In the genomic region with DNA sequence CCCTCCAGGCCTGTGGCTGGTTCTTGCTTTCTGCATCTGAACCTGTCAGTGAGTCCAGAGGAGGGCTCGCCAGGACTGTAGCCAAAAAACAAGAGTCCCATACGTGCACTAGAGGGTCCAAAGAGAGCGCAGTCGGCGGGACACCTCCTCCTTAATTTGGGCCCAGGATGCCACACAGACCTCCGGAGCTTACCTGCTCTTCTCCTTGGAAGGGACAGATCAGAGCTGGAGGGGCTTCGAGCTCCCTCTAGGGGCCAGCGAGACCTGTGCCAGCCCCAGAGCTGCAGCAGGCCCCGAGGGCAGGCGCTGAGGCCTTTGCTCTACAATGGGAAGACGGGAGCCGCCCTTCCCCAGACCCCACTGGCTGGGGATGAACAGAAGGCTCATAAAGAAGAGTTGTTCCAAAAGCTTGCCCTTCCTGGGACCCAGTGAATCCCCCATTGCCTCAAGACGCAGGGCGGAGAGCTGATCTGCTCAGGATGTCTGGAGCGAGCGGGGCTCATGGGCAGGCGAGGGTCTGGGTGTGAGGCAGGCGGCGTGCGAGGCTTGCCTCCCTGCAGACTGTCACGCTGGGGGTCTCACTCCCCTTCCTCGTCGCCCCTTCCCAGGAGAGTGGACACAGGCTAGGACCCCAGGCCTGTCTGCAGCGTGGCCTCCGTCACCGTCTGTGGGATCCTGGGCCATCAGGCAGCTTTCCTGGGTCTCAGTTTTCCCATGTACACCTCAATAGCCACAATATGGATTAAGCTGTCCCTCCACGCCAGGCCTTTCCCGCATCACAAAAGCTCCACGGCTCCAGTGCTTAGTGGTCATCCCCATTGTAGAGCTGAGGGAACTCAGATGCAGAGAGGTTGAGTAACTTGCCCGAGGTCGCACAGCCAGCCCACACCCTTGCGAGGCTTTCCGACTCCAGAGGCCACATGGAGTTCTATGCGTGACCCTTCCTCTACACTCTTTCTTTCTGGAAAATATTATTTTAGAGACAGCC, we compare ENCODE assay signal across 9 cellular contexts. TPM values are rescaled to one million over a fixed set of nuclear protein-coding genes. Genes with fewer than 3 reads are reported as not detected.
DNase-seq lines count a peak whose midpoint lies in the region; ATAC-seq and TF ChIP-seq lines count a peak whose summit lies in the region.
"Had no signal": no experiment of that assay in that cellular context is flagged by ENCODE, and none has a peak within 500 bp of the region (broad histone marks: within the 10 kb centered on the region; RNA-seq: fewer than 3 reads in every experiment).

No MANE protein-coding gene starts in this region.

- H3K79me2 ChIP-seq in Karpas-422 (ENCODE audit: low read length): no peaks in the 10 kb centered on the region

- no peaks in the 10 kb centered on the region for H3K36me3 Mint-ChIP-seq in activated CD4-positive, alpha-beta memory T cell treated with anti-CD3 and anti-CD28 coated beads, Interleukin-2, amount 10 ng/mL, durations not matched to agents 7 days and 5 days (ENCODE audit: low read depth)
- H3K36me3 Mint-ChIP-seq in nephron (ENCODE audit: low read depth): peaks cover 4% of the 10 kb centered on the region

- no peaks in the 10 kb centered on the region for H3K9me2 ChIP-seq in Karpas-422 (replicated peaks; ENCODE audit: insufficient read depth, low read length)

- H3K9me3 Mint-ChIP-seq in activated CD4-positive, alpha-beta memory T cell treated with anti-CD3 and anti-CD28 coated beads, Interleukin-2, amount 10 ng/mL, durations not matched to agents 7 days and 5 days: peaks cover 3% of the 10 kb centered on the region
- peaks cover 16% of the 10 kb centered on the region for H3K9me3 Mint-ChIP-seq in nephron

- ATAC-seq in esophagus mucosa: no peak

- peak; percentile 80 for DNase-seq in G401 (ENCODE audit: low spot score)
- peak; percentile 73 for DNase-seq in Karpas-422
- peak; percentile 15 for DNase-seq in activated CD4-positive, alpha-beta memory T cell treated with anti-CD3 and anti-CD28 coated beads, Interleukin-2, amount 10 ng/mL, durations not matched to agents 7 days and 5 days
- no peak for DNase-seq in NCI-H446 treated with DMSO at 0.1 percent for 48 hours (lab: John Stamatoyannopoulos, UW)
- DNase-seq in hepatic stellate cell (ENCODE audit: low spot score): no peak

- POLR2A ChIA-PET in activated CD4-positive, alpha-beta memory T cell treated with anti-CD3 and anti-CD28 coated beads, Interleukin-2, amount 10 ng/mL, durations not matched to agents 7 days and 5 days (lab: Charles Lee): no interaction called here

- H3K9me3 ChIP-seq in Karpas-422 (ENCODE audit: low read length): peaks cover 4% of the 10 kb centered on the region; the same call in 1 of the 2 replicates

- no peak overlapping the region for H3K27ac Mint-ChIP-seq in activated CD4-positive, alpha-beta memory T cell treated with anti-CD3 and anti-CD28 coated beads, Interleukin-2, amount 10 ng/mL, durations not matched to agents 7 days and 5 days
- H3K27ac Mint-ChIP-seq in nephron: no peak overlapping the region

- H3K36me3 ChIP-seq in Karpas-422 (ENCODE audit: insufficient read depth, low read length): no peaks in the 10 kb centered on the region

- H3K27me3 Mint-ChIP-seq in activated CD4-positive, alpha-beta memory T cell treated with anti-CD3 and anti-CD28 coated beads, Interleukin-2, amount 10 ng/mL, durations not matched to agents 7 days and 5 days: no peaks in the 10 kb centered on the region
- peaks cover 21% of the 10 kb centered on the region for H3K27me3 Mint-ChIP-seq in nephron (ENCODE audit: low read depth)

- no peak overlapping the region for H3K9ac ChIP-seq in Karpas-422 (ENCODE audit: low read length)

- peak; percentile 56 to 66 (median 58) for TF ChIP-seq CTCF in nephron (IDR thresholded peaks at IDR 0.05; ENCODE audit: unreplicated experiment in 3 of 3)

- H3K4me1 ChIP-seq in Karpas-422 (ENCODE audit: low read length): no peaks in the 10 kb centered on the region

- H3K4me1 Mint-ChIP-seq in activated CD4-positive, alpha-beta memory T cell treated with anti-CD3 and anti-CD28 coated beads, Interleukin-2, amount 10 ng/mL, durations not matched to agents 7 days and 5 days: no peaks in the 10 kb centered on the region
- no peaks in the 10 kb centered on the region for H3K4me1 Mint-ChIP-seq in nephron

- H3K4me3 ChIP-seq in Karpas-422 (ENCODE audit: low read length): no peak overlapping the region
- H3K4me3 ChIP-seq: skin epidermis had no signal

- H2AFZ ChIP-seq in Karpas-422 (ENCODE audit: low read length): no peak overlapping the region

- H3K27me3 ChIP-seq in Karpas-422 (ENCODE audit: low read length): no peaks in the 10 kb centered on the region

- no peaks in the 10 kb centered on the region for H4K20me1 ChIP-seq in Karpas-422 (ENCODE audit: insufficient read depth, low read depth, low read length)

- H3K4me2 ChIP-seq in Karpas-422 (ENCODE audit: low read depth, low read length, poor library complexity, severe bottlenecking): no peak overlapping the region

- no peak overlapping the region for H3K4me3 Mint-ChIP-seq in activated CD4-positive, alpha-beta memory T cell treated with anti-CD3 and anti-CD28 coated beads, Interleukin-2, amount 10 ng/mL, durations not matched to agents 7 days and 5 days
- H3K4me3 Mint-ChIP-seq in nephron: no peak overlapping the region

- no peak overlapping the region for H3K27ac ChIP-seq in Karpas-422 (ENCODE audit: low read length)
- H3K27ac ChIP-seq: skin epidermis had no signal

- in situ Hi-C loops in G401 (cut with HindIII; ENCODE audit: low sequenced_read_pairs): no loop called here

- CTCF ChIA-PET in activated CD4-positive, alpha-beta memory T cell treated with anti-CD3 and anti-CD28 coated beads, Interleukin-2, amount 10 ng/mL, durations not matched to agents 7 days and 5 days (lab: Charles Lee): interaction anchor here (1.0 kb wide), 1 partner anchor 215 kb away, joined by 3 read pairs; no protein-coding TSS in a partner anchor

RNA-seq across cellular contexts. Expression of a gene that starts 46.9 kb away (rescaled TPM):
- 2.5 TPM in 1 of 2 replicates, not detected in the other for total RNA-seq in G401 (2014; rRNA removed; shearing (Covaris generic))
- not detected in 2 replicates for total RNA-seq in Karpas-422 (2014; rRNA removed; shearing (Covaris generic); ENCODE audit: low replicate concordance)
- not detected for total RNA-seq in activated CD4-positive, alpha-beta memory T cell treated with anti-CD3 and anti-CD28 coated beads, Interleukin-2, amount 10 ng/mL, durations not matched to agents 7 days and 5 days
- total RNA-seq in esophagus mucosa: not detected
- total RNA-seq: epithelial cell of proximal tubule had no signal

Comparison
In these comparisons a context has a peak if more than half of its experiments do, and no peak if none do; other contexts are left out.
1. DNase-seq: peak in G401 (single experiment), Karpas-422 (single experiment) and activated CD4-positive, alpha-beta memory T cell treated with anti-CD3 and anti-CD28 coated beads, Interleukin-2, amount 10 ng/mL, durations not matched to agents 7 days and 5 days (single experiment); none in NCI-H446 treated with DMSO at 0.1 percent for 48 hours (single experiment) and hepatic stellate cell (single experiment).